Comparison of ENCODE assay signal across 19 cellular contexts in genomic region chr14:56154321-56154720, GRCh38. TPM values are rescaled to one million over a fixed set of nuclear protein-coding genes. Genes with fewer than 3 reads are reported as not detected.
A peak's percentile ranks its signal among the peaks of the same experiment; 100 is the strongest.
DNase-seq lines count a peak whose midpoint lies in the region; ATAC-seq, FAIRE-seq and TF ChIP-seq lines count a peak whose summit lies in the region.
"Had no signal": no experiment of that assay in that cellular context is flagged by ENCODE, and none has a peak within 500 bp of the region (broad histone marks: within the 10 kb centered on the region; RNA-seq: fewer than 3 reads in every experiment).

No MANE protein-coding gene starts in this region.

- no peak overlapping the region for H2AFZ ChIP-seq in DND-41 (ENCODE audit: low read depth, low read length)

- H3K27ac ChIP-seq in A549 (no peak overlapping the region), DND-41 (ENCODE audit: low read length) (peak overlapping the region; percentile 61)
- H3K27ac ChIP-seq: C4-2B had no signal

- in situ Hi-C loops in KBM-7 (cut with MboI; ENCODE audit: low pct_unique_long_range_greater_than_20kb, low sequenced_read_pairs): no loop called here

- no peaks in the 10 kb centered on the region for H3K4me1 ChIP-seq in A549
- H3K4me1 ChIP-seq in DND-41 (ENCODE audit: insufficient read depth, low read length): peaks cover 92% of the 10 kb centered on the region

- no peaks in the 10 kb centered on the region for H3K36me3 ChIP-seq in DND-41 (ENCODE audit: insufficient read depth, low read length)

- H3K36me3 Mint-ChIP-seq in glutamatergic neuron (ENCODE audit: unreplicated experiment): no peaks in the 10 kb centered on the region

- H4K20me1 ChIP-seq in DND-41 (ENCODE audit: insufficient read depth, low read length): no peaks in the 10 kb centered on the region; the same call in 1 of the 2 replicates

- H3K27me3 ChIP-seq in DND-41 (ENCODE audit: insufficient read depth, low read length, poor library complexity): no peaks in the 10 kb centered on the region

- 88% methylated on average over 5 of the region's 5 CpGs for WGBS in A549 (ENCODE audit: missing lambda C conversion rate)

- H3K9ac ChIP-seq in DND-41 (ENCODE audit: low read depth, low read length): no peak overlapping the region

- TF ChIP-seq EP300 in A549 (IDR thresholded peaks at IDR 0.05): no peak

- H3K4me2 ChIP-seq in A549 (no peak overlapping the region), DND-41 (ENCODE audit: insufficient read depth, low read length) (no peak overlapping the region)

- H3K79me2 ChIP-seq in DND-41 (ENCODE audit: insufficient read depth, low read length): peaks cover 99% of the 10 kb centered on the region

- H3K9me3 ChIP-seq in A549 (no peaks in the 10 kb centered on the region), DND-41 (ENCODE audit: insufficient read depth, low read length, severe bottlenecking) (no peaks in the 10 kb centered on the region)

- peaks cover 1% of the 10 kb centered on the region for H3K27me3 Mint-ChIP-seq in glutamatergic neuron (ENCODE audit: unreplicated experiment)
- H3K27me3 Mint-ChIP-seq: B cell had no signal

- peaks cover 50% of the 10 kb centered on the region for H3K4me1 Mint-ChIP-seq in glutamatergic neuron (ENCODE audit: low read depth, unreplicated experiment)

- FAIRE-seq in A549 (lab: Jason Lieb, UNC): peak; percentile 13
- FAIRE-seq: GM12892, HepG2, HTR-8/SVneo had no signal

- no peak for TF ChIP-seq POLR2A in A549 (IDR thresholded peaks at IDR 0.05; ENCODE audit: low read length)

- ATAC-seq in A549 (no peak), DND-41 (ENCODE audit: insufficient read depth, low read depth) (no peak), HG02610 (IDR thresholded peaks at IDR 0.05; ENCODE audit: unreplicated experiment) (no peak), HG02763 (IDR thresholded peaks at IDR 0.05; ENCODE audit: unreplicated experiment) (no peak)
- ATAC-seq: HCT116, HepG2 had no signal

- TF ChIP-seq CTCF in A549 (IDR thresholded peaks at IDR 0.05) (no peak), DND-41 (IDR thresholded peaks at IDR 0.05; ENCODE audit: borderline replicate concordance, extremely low read depth, low read length, poor library complexity, severe bottlenecking) (no peak), glutamatergic neuron (IDR thresholded peaks at IDR 0.05; ENCODE audit: partially characterized antibody, unreplicated experiment) (no peak)

- peak overlapping the region; percentile 78 for H3K27ac Mint-ChIP-seq in glutamatergic neuron (ENCODE audit: unreplicated experiment)
- H3K27ac Mint-ChIP-seq: B cell; CD4-positive, alpha-beta memory T cell had no signal

- CTCF ChIA-PET in A549 (lab: Yijun Ruan, JAX): no interaction called here

- DNase-seq in A549 (ENCODE audit: low read depth in 1 of 2, low spot score in 1 of 2) (no peak), DND-41 (peak; percentile 29), KBM-7 (peak; percentile 65), glutamatergic neuron (no peak), HT-29 (ENCODE audit: low spot score) (no peak)
- DNase-seq: CD4-positive, alpha-beta memory T cell; DMS153; DMS79 treated with DMSO at 0.1 percent for 48 hours; GDM1; Kasumi-1 had no signal

- H3K9me3 Mint-ChIP-seq in glutamatergic neuron (ENCODE audit: unreplicated experiment): peaks cover 4% of the 10 kb centered on the region

- TF ChIP-seq RAD21 in A549 (conservative IDR thresholded peaks at IDR 0.05 in 1 of 2, IDR thresholded peaks at IDR 0.05 in 1 of 2): no peak

- H3K4me3 Mint-ChIP-seq in glutamatergic neuron (ENCODE audit: unreplicated experiment): peak overlapping the region; percentile 25
- H3K4me3 Mint-ChIP-seq: B cell; CD4-positive, alpha-beta memory T cell had no signal

- POLR2A ChIA-PET in A549 (lab: Yijun Ruan, JAX): no interaction called here

- H3K4me3 ChIP-seq in A549 (no peak overlapping the region), DND-41 (ENCODE audit: low read depth in 1 of 2, low read length in 2 of 2) (no peak overlapping the region)

TF ChIP-seq in A549, 52 proteins besides CTCF, POLR2A, EP300 and RAD21:
- no peak for TF ChIP-seq SREBF2 (IDR thresholded peaks at IDR 0.05)
- TF ChIP-seq CEBPB (IDR thresholded peaks at IDR 0.05): no peak
- TF ChIP-seq HOXA7 (CRISPR knock-in tag; IDR thresholded peaks at IDR 0.05): no peak
- TF ChIP-seq JUNB (IDR thresholded peaks at IDR 0.05): no peak

RNA-seq across cellular contexts. Expression of gene PELI2, which starts 36.1 kb away (rescaled TPM):
- 7.2 and 9.8 TPM in 2 replicates for polyA plus RNA-seq in A549 (2011; rRNA removed)
- polyA plus RNA-seq in A549 (2012; cell fraction: cytosol; rRNA removed): 1.6 and 2.2 TPM in 2 replicates
- polyA plus RNA-seq in A549 (2012; cell fraction: nucleus; rRNA removed): 1.2 and 2.1 TPM in 2 replicates
- 0.79 to 1.1 TPM (median 0.93 TPM) in 3 replicates for polyA plus RNA-seq in A549 (2017; fragmentation: RNase III; extraction: RNeasy Plus Mini Kit Qiagen cat#74134 plus additional on column Dnase treatment)
- 27.8 and 41.4 TPM in 2 replicates for polyA minus RNA-seq in A549 (2011; rRNA and poly(A)+ RNA removed)
- 158 TPM for total RNA-seq in glutamatergic neuron (ENCODE audit: unreplicated experiment)
- 3.1 and 3.8 TPM in 2 replicates for total RNA-seq in HT-29 (2014; rRNA removed; shearing (Covaris generic))
- total RNA-seq: A172, HepG2 had no signal

Comparison
In these comparisons a context has a peak if more than half of its experiments do, and no peak if none do; other contexts are left out.
1. DNase-seq: peak in DND-41 (single experiment) and KBM-7 (single experiment); none in A549 (0 of 2), glutamatergic neuron (single experiment) and HT-29 (single experiment).
2. RNA of gene PELI2, which starts 36.1 kb away (total RNA-seq): 158 TPM in glutamatergic neuron (single experiment); 3.1 to 3.8 TPM in HT-29; every median in the first group is over 10 times any median in the second.